In the genomic region with DNA sequence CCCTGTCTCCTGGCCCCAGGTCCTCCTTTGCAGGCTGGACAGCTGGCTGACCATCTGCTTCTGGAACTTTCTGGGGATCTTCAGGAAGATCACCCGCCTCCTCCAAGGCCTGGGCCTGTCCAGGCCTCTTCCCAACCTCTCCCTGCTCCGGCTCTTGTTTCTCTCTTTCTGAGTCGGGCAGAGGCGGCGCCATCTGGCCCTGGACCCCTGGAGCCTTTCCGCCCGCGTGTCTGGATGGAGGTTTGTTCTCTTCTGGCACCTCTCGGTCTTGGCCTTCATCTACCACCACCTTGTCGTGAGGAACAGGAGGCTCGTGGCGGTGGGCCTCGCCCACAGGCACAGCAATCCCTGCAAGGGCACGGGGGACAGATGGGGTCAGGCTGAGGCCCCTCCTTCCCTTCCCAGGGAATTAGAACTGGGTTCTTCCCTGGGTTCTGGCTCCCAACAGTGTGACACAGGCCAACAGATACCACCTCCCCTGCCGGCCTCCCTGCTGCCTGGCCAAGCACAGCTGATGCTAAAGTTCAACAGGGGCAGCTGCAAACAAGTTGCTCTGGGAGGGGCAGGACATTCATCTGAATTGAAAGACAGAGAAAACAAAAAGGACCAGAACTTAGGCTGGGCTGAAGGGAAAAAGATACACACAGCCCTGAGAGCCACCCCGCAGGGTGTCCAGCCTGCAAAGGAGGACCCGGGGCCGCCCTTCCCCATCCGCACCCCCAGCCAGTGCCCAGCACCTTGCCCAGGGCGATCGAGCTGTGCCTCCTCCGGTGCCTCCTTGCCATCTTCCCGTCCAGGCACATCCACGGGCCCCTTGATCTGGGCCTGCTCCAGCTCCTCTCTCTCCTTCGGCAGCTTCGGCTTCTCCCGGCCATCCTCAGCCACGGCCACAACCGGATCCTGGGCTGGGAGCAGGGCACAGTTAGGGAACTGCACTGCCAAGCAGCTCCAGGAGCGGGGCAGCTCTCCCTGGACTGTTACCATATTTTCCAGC, we compare ENCODE assay signal across 13 cellular contexts. TPM values are rescaled to one million over a fixed set of nuclear protein-coding genes. Genes with fewer than 3 reads are reported as not detected.
DNase-seq lines count a peak whose midpoint lies in the region; ATAC-seq and TF ChIP-seq lines count a peak whose summit lies in the region.
"Had no signal": no experiment of that assay in that cellular context is flagged by ENCODE, and none has a peak within 500 bp of the region (broad histone marks: within the 10 kb centered on the region; RNA-seq: fewer than 3 reads in every experiment).

No MANE protein-coding gene starts in this region.

- no peak for TF ChIP-seq POLR2A in heart left ventricle (IDR thresholded peaks at IDR 0.05)

- DNase-seq in Right ventricle myocardium inferior (ENCODE audit: missing footprints) (peak; percentile 69), heart left ventricle (no peak), NCI-H345 (lab: John Stamatoyannopoulos, UW) (peak; percentile 28), colonic mucosa (no peak), cerebellar nuclear complex (lab: John Stamatoyannopoulos, UW) (no peak), middle frontal gyrus (ENCODE audit: extremely low spot score, low spot score) (no peak), dedifferentiated amniotic fluid mesenchymal stem cell (ENCODE audit: extremely low spot score) (no peak)
- DNase-seq in stimulated activated naive B cell treated with anti-CD40 and anti-IgM and Interleukin-4, amounts not matched to agents 10 μg/mL and 1 μg/mL and 100 μg/mL, for 72 hours = no peak
- DNase-seq: NCI-H226, upper lobe of right lung had no signal

- peak overlapping the region in 1 of 2 donors; percentile 25 for H3K4me3 Mint-ChIP-seq in stimulated activated naive B cell treated with anti-CD40 and anti-IgM and Interleukin-4, amounts not matched to agents 10 μg/mL and 1 μg/mL and 100 μg/mL, for 72 hours

- H3K36me3 ChIP-seq in heart left ventricle = peaks cover 0 to 63% (median 20%) of the 10 kb centered on the region in 9 donors
- no peaks in the 10 kb centered on the region for H3K36me3 ChIP-seq in colonic mucosa

- no peak overlapping the region for H3K4me3 ChIP-seq in heart left ventricle
- no peak overlapping the region for H3K4me3 ChIP-seq in colonic mucosa
- H3K4me3 ChIP-seq: HAP-1, lung, upper lobe of right lung had no signal

- H3K9me3 Mint-ChIP-seq in stimulated activated naive B cell treated with anti-CD40 and anti-IgM and Interleukin-4, amounts not matched to agents 10 μg/mL and 1 μg/mL and 100 μg/mL, for 72 hours = no peaks in the 10 kb centered on the region

- 79 to 83% (median 82%) methylated on average over 30 of the region's 30 CpGs for WGBS in heart left ventricle, 4 donors

- peaks cover 3 to 19% (median 13%) of the 10 kb centered on the region in 12 donors for H3K4me1 ChIP-seq in heart left ventricle
- H3K4me1 ChIP-seq in colonic mucosa = peaks cover 41% of the 10 kb centered on the region
- H3K4me1 ChIP-seq: HAP-1 had no signal

- H3K27ac Mint-ChIP-seq in stimulated activated naive B cell treated with anti-CD40 and anti-IgM and Interleukin-4, amounts not matched to agents 10 μg/mL and 1 μg/mL and 100 μg/mL, for 72 hours = peak overlapping the region; percentile 65

- TF ChIP-seq CTCF in heart left ventricle (IDR thresholded peaks at IDR 0.05) (no peak), colonic mucosa (IDR thresholded peaks at IDR 0.05) (no peak)

- no peaks in the 10 kb centered on the region for H3K27me3 Mint-ChIP-seq in stimulated activated naive B cell treated with anti-CD40 and anti-IgM and Interleukin-4, amounts not matched to agents 10 μg/mL and 1 μg/mL and 100 μg/mL, for 72 hours

- intact Hi-C loops in Right ventricle myocardium inferior (cut with DNase I) = loop anchor here (5.0 kb wide), 2 partner anchors 150 to 285 kb away; no protein-coding TSS in a partner anchor
- intact Hi-C loops in heart left ventricle (cut with DNase I) = loop anchor here (1.0 to 10.0 kb wide), 8 partner anchors 40 to 352 kb away; no protein-coding TSS in a partner anchor
- intact Hi-C loops in colonic mucosa (cut with DNase I) = loop anchor here (2.0 to 5.0 kb wide), 2 partner anchors 232 to 350 kb away; no protein-coding TSS in a partner anchor

- ATAC-seq in Right ventricle myocardium inferior = no peak
- ATAC-seq in heart left ventricle = no peak
- ATAC-seq in stimulated activated naive B cell treated with anti-CD40 and anti-IgM and Interleukin-4, amounts not matched to agents 10 μg/mL and 1 μg/mL and 100 μg/mL, for 72 hours (replicated peaks) = no peak

- H3K4me1 Mint-ChIP-seq in stimulated activated naive B cell treated with anti-CD40 and anti-IgM and Interleukin-4, amounts not matched to agents 10 μg/mL and 1 μg/mL and 100 μg/mL, for 72 hours = peaks cover 14 to 19% of the 10 kb centered on the region in 2 donors

- H3K9ac ChIP-seq in colonic mucosa (ENCODE audit: low read depth in 2 of 2, low read length in 2 of 2) = no peak overlapping the region

- H3K27me3 ChIP-seq in heart left ventricle = no peaks in the 10 kb centered on the region
- no peaks in the 10 kb centered on the region for H3K27me3 ChIP-seq in colonic mucosa
- H3K27me3 ChIP-seq: upper lobe of right lung had no signal

- no peaks in the 10 kb centered on the region for H3K9me3 ChIP-seq in heart left ventricle
- no peaks in the 10 kb centered on the region for H3K9me3 ChIP-seq in colonic mucosa
- H3K9me3 ChIP-seq: HAP-1, upper lobe of right lung had no signal

- H3K27ac ChIP-seq in heart left ventricle (peak overlapping the region in 1 of 12 donors; percentile 51), colonic mucosa (peak overlapping the region; percentile 39)
- H3K27ac ChIP-seq: C4-2B, upper lobe of right lung had no signal

- peaks cover 35 to 40% of the 10 kb centered on the region in 2 donors for H3K36me3 Mint-ChIP-seq in stimulated activated naive B cell treated with anti-CD40 and anti-IgM and Interleukin-4, amounts not matched to agents 10 μg/mL and 1 μg/mL and 100 μg/mL, for 72 hours

RNA-seq across cellular contexts. Expression of a gene that starts 13.5 kb away (rescaled TPM):
- total RNA-seq in Right ventricle myocardium inferior (58.0 TPM), heart left ventricle (10 to 100 TPM; 31.8 to 77.1 (median 50.2) TPM), colonic mucosa (10 to 100 TPM; 22.4 to 58.2 TPM)
- polyA plus RNA-seq in heart left ventricle = 10 to 100 TPM; 26.7 to 51.9 TPM

RNA-seq across cellular contexts. Expression of a gene that starts 13.8 kb away (rescaled TPM):
- 11.1 TPM for total RNA-seq in Right ventricle myocardium inferior
- total RNA-seq in heart left ventricle = 10 to 100 TPM in 5 of 9 donors, 1 to 10 TPM in 4; 6.8 to 16.0 (median 10.2) TPM
- polyA plus RNA-seq in heart left ventricle = 10 to 100 TPM; 12.4 to 14.4 TPM
- total RNA-seq in colonic mucosa = 10 to 100 TPM; 29.3 to 46.7 TPM

RNA-seq across cellular contexts. Expression of a gene that starts 29.9 kb away (rescaled TPM):
- total RNA-seq in Right ventricle myocardium inferior = 8.9 TPM
- 10 to 100 TPM in 3 of 9 donors, 1 to 10 TPM in 6; 7.0 to 15.8 (median 8.9) TPM for total RNA-seq in heart left ventricle
- polyA plus RNA-seq in heart left ventricle = 10 to 100 TPM in 1 of 2 donors, 1 to 10 TPM in 1; 8.0 to 14.7 TPM
- 10 to 100 TPM in 1 of 2 donors, 1 to 10 TPM in 1; 4.3 to 15.0 TPM for total RNA-seq in colonic mucosa

RNA-seq across cellular contexts. Expression of a gene that starts 42.5 kb away (rescaled TPM):
- total RNA-seq in Right ventricle myocardium inferior = 44.6 TPM
- total RNA-seq in heart left ventricle = 10 to 100 TPM; 27.4 to 67.7 (median 43.1) TPM
- polyA plus RNA-seq in heart left ventricle = 10 to 100 TPM; 48.0 to 63.3 TPM
- 100 to 1,000 TPM in 1 of 2 donors, 10 to 100 TPM in 1; 67.5 to 139 TPM for total RNA-seq in colonic mucosa

Comparison
In these comparisons a context has a peak if more than half of its experiments do, and no peak if none do; other contexts are left out.
1. DNase-seq: peak in Right ventricle myocardium inferior (single experiment) and NCI-H345 (single experiment); none in heart left ventricle (0 of 5), colonic mucosa (single experiment), stimulated activated naive B cell treated with anti-CD40 and anti-IgM and Interleukin-4, amounts not matched to agents 10 μg/mL and 1 μg/mL and 100 μg/mL, for 72 hours (single experiment), cerebellar nuclear complex (0 of 2), middle frontal gyrus (single experiment) and dedifferentiated amniotic fluid mesenchymal stem cell (single experiment).